ENCODE assay signal across 21 cellular contexts in genomic region chr1:4075436-4076225, GRCh38.
"Had no signal": no experiment of that assay in that cellular context is flagged by ENCODE, and none has a peak within 500 bp of the region (broad histone marks: within the 10 kb centered on the region; RNA-seq: fewer than 3 reads in every experiment).

No MANE protein-coding gene starts in this region.

- H3K9me3 ChIP-seq: heart right ventricle, ovary, thoracic aorta, transverse colon had no signal

- H3K4me1 ChIP-seq: heart right ventricle, transverse colon had no signal

- DNase-seq: effector memory CD4-positive, alpha-beta T cell; heart right ventricle; hypothalamus; left ventricle myocardium superior; mesenchymal stem cell; naive B cell; nucleus accumbens; ovary; right cardiac atrium; stimulated activated CD4-positive, alpha-beta T cell treated with anti-CD3 and anti-CD28 coated beads, Interleukin-15, amount 100 ng/mL, for 24 hours; stimulated activated CD4-positive, alpha-beta T cell treated with anti-CD3 and anti-CD28 coated beads, Interleukin-1b, Interleukin-23, amount 100 ng/mL, for 48 hours; stimulated activated CD4-positive, alpha-beta T cell treated with anti-CD3 and anti-CD28 coated beads, Interleukin-4, amount 100 ng/mL, for 24 hours; transverse colon had no signal

- H3K4me3 ChIP-seq: heart right ventricle, lung, ovary, thoracic aorta, transverse colon had no signal

- ATAC-seq: esophagus mucosa; heart right ventricle; left ventricle myocardium superior; right cardiac atrium; stimulated activated memory B cell treated with anti-CD40 and anti-IgM and Interleukin-4, amounts not matched to agents 10 μg/mL and 1 μg/mL and 100 μg/mL, for 72 hours had no signal

- H3K27ac ChIP-seq: heart right ventricle, ovary, thoracic aorta, transverse colon had no signal

- FAIRE-seq: endometrium, frontal cortex, keratinocyte, urothelium cell line had no signal

- H3K36me3 ChIP-seq: heart right ventricle, ovary, thoracic aorta, transverse colon had no signal

- H3K27me3 ChIP-seq: ovary had no signal
